ENCODE assay signal across 1 cellular context in the genomic region with DNA sequence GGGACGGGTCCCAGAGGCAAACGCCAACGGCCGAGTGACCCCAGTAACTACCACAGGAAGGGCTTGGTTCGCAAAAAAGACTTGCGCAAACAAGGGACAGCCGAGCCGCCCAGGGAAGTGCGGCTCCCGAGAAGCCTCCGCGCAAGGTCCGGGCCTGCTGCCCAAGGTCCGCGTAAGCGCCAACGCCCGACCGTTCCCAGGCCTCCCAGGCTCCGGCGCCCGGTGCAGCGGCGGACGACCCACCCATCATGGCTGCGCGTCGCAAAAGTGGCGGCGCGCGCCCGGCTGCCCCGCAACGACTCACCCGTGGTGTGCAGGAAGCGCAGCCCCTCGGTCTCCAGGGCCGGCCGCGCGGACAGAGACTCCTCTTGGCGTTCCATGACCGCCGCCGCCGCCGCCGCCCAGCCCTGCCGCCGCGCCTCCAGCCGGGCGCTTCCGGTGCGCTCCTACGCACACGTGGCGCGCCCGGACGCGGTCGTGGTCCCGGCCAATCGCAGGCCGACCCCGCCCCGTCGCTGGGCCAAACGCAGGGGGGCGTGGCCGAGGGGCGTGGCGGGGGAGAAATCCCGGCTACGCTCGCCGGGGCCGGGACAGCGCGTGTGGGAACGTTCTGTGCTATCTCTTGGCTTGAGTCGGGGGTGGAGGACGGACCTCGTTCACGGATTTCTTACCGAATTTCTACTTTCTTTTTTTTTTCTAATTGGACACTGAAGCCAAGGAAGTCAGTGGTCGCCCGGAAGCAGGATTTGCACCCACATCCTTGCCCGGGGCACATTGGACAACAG.
TF ChIP-seq lines count a peak whose summit lies in the region.

A gene with protein sequence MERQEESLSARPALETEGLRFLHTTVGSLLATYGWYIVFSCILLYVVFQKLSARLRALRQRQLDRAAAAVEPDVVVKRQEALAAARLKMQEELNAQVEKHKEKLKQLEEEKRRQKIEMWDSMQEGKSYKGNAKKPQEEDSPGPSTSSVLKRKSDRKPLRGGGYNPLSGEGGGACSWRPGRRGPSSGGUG (minus strand): TSS at position 448 of the 785 bp plus-strand sequence. CDS start 68 bp downstream, at position 380.

TF ChIP-seq in K562, 482 proteins besides CTCF, POLR2A, EP300 and RAD21 (continued from another document and continues in another):
- TF ChIP-seq, protein P1, sequence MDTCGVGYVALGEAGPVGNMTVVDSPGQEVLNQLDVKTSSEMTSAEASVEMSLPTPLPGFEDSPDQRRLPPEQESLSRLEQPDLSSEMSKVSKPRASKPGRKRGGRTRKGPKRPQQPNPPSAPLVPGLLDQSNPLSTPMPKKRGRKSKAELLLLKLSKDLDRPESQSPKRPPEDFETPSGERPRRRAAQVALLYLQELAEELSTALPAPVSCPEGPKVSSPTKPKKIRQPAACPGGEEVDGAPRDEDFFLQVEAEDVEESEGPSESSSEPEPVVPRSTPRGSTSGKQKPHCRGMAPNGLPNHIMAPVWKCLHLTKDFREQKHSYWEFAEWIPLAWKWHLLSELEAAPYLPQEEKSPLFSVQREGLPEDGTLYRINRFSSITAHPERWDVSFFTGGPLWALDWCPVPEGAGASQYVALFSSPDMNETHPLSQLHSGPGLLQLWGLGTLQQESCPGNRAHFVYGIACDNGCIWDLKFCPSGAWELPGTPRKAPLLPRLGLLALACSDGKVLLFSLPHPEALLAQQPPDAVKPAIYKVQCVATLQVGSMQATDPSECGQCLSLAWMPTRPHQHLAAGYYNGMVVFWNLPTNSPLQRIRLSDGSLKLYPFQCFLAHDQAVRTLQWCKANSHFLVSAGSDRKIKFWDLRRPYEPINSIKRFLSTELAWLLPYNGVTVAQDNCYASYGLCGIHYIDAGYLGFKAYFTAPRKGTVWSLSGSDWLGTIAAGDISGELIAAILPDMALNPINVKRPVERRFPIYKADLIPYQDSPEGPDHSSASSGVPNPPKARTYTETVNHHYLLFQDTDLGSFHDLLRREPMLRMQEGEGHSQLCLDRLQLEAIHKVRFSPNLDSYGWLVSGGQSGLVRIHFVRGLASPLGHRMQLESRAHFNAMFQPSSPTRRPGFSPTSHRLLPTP (IDR thresholded peaks at IDR 0.05; ENCODE audit: borderline replicate concordance, extremely low read depth, insufficient read length): no peak
- TF ChIP-seq, protein P2, sequence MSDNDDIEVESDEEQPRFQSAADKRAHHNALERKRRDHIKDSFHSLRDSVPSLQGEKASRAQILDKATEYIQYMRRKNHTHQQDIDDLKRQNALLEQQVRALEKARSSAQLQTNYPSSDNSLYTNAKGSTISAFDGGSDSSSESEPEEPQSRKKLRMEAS (CRISPR knock-in tag; IDR thresholded peaks at IDR 0.05): peak; percentile 76; the same call in 1 of the 2 replicates
- no peak for TF ChIP-seq CREBBP (IDR thresholded peaks at IDR 0.05; ENCODE audit: low read depth, low read length)
- TF ChIP-seq, protein P3, sequence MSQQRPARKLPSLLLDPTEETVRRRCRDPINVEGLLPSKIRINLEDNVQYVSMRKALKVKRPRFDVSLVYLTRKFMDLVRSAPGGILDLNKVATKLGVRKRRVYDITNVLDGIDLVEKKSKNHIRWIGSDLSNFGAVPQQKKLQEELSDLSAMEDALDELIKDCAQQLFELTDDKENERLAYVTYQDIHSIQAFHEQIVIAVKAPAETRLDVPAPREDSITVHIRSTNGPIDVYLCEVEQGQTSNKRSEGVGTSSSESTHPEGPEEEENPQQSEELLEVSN (IDR thresholded peaks at IDR 0.05; ENCODE audit: borderline replicate concordance in 1 of 2, extremely low read depth in 1 of 2, insufficient read depth in 1 of 2, insufficient read length in 1 of 2, low read depth in 1 of 2, low read length in 1 of 2, poor library complexity in 1 of 2, severe bottlenecking in 1 of 2): peak; percentile 41 to 67
- no peak for TF ChIP-seq IRF2 (CRISPR knock-in tag; IDR thresholded peaks at IDR 0.05)
- no peak for TF ChIP-seq ZFP1 (CRISPR knock-in tag; IDR thresholded peaks at IDR 0.05)
- TF ChIP-seq ARNT (IDR thresholded peaks at IDR 0.05): no peak
- TF ChIP-seq HNRNPK (IDR thresholded peaks at IDR 0.05; ENCODE audit: low read depth, low read length, poor library complexity, severe bottlenecking): no peak
- TF ChIP-seq, protein P4, sequence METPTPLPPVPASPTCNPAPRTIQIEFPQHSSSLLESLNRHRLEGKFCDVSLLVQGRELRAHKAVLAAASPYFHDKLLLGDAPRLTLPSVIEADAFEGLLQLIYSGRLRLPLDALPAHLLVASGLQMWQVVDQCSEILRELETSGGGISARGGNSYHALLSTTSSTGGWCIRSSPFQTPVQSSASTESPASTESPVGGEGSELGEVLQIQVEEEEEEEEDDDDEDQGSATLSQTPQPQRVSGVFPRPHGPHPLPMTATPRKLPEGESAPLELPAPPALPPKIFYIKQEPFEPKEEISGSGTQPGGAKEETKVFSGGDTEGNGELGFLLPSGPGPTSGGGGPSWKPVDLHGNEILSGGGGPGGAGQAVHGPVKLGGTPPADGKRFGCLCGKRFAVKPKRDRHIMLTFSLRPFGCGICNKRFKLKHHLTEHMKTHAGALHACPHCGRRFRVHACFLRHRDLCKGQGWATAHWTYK (CRISPR knock-in tag; IDR thresholded peaks at IDR 0.05): peak; percentile 65; the same call in 1 of the 2 replicates
- TF ChIP-seq, protein P5, sequence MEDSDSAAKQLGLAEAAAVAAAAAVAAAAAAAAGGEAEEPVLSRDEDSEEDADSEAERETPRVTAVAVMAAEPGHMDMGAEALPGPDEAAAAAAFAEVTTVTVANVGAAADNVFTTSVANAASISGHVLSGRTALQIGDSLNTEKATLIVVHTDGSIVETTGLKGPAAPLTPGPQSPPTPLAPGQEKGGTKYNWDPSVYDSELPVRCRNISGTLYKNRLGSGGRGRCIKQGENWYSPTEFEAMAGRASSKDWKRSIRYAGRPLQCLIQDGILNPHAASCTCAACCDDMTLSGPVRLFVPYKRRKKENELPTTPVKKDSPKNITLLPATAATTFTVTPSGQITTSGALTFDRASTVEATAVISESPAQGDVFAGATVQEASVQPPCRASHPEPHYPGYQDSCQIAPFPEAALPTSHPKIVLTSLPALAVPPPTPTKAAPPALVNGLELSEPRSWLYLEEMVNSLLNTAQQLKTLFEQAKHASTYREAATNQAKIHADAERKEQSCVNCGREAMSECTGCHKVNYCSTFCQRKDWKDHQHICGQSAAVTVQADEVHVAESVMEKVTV (CRISPR knock-in tag; IDR thresholded peaks at IDR 0.05): no peak
- peak; percentile 81 for TF ChIP-seq MYC (IDR thresholded peaks at IDR 0.05; ENCODE audit: low read depth, low read length)
- TF ChIP-seq MYC (CRISPR knock-in tag; IDR thresholded peaks at IDR 0.05; ENCODE audit: borderline replicate concordance, low read depth): no peak
- no peak for TF ChIP-seq ZNF143 (CRISPR knock-in tag; IDR thresholded peaks at IDR 0.05)
- TF ChIP-seq ZNF586 (CRISPR knock-in tag; conservative IDR thresholded peaks at IDR 0.05): no peak
- peak; percentile 42 to 69; a peak in 1 of 4 replicates for TF ChIP-seq NONO (IDR thresholded peaks at IDR 0.05; ENCODE audit: low read depth in 2 of 2, low read length in 1 of 2)
- TF ChIP-seq ZNF3 (CRISPR knock-in tag; IDR thresholded peaks at IDR 0.05): no peak
- TF ChIP-seq, protein P6, sequence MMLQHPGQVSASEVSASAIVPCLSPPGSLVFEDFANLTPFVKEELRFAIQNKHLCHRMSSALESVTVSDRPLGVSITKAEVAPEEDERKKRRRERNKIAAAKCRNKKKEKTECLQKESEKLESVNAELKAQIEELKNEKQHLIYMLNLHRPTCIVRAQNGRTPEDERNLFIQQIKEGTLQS (IDR thresholded peaks at IDR 0.05): no peak
- TF ChIP-seq, protein P6 (CRISPR knock-in tag; conservative IDR thresholded peaks at IDR 0.05): 0 out of 2 replicates have a peak, but pooled peaks have one; percentile 47
- TF ChIP-seq, protein P7, sequence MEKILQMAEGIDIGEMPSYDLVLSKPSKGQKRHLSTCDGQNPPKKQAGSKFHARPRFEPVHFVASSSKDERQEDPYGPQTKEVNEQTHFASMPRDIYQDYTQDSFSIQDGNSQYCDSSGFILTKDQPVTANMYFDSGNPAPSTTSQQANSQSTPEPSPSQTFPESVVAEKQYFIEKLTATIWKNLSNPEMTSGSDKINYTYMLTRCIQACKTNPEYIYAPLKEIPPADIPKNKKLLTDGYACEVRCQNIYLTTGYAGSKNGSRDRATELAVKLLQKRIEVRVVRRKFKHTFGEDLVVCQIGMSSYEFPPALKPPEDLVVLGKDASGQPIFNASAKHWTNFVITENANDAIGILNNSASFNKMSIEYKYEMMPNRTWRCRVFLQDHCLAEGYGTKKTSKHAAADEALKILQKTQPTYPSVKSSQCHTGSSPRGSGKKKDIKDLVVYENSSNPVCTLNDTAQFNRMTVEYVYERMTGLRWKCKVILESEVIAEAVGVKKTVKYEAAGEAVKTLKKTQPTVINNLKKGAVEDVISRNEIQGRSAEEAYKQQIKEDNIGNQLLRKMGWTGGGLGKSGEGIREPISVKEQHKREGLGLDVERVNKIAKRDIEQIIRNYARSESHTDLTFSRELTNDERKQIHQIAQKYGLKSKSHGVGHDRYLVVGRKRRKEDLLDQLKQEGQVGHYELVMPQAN (IDR thresholded peaks at IDR 0.05; ENCODE audit: borderline replicate concordance): peak; percentile 52; the same call in 1 of the 2 replicates
- TF ChIP-seq, protein P8, sequence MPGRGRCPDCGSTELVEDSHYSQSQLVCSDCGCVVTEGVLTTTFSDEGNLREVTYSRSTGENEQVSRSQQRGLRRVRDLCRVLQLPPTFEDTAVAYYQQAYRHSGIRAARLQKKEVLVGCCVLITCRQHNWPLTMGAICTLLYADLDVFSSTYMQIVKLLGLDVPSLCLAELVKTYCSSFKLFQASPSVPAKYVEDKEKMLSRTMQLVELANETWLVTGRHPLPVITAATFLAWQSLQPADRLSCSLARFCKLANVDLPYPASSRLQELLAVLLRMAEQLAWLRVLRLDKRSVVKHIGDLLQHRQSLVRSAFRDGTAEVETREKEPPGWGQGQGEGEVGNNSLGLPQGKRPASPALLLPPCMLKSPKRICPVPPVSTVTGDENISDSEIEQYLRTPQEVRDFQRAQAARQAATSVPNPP (IDR thresholded peaks at IDR 0.05; ENCODE audit: borderline replicate concordance, insufficient read depth, insufficient read length): no peak
- TF ChIP-seq ETV1 (tag; conservative IDR thresholded peaks at IDR 0.05; ENCODE audit: low read depth): no peak
- TF ChIP-seq SP1 (CRISPR knock-in tag; IDR thresholded peaks at IDR 0.05): peak; percentile 52
- no peak for TF ChIP-seq HDAC8 (tag; IDR thresholded peaks at IDR 0.05)
- TF ChIP-seq, protein P9, sequence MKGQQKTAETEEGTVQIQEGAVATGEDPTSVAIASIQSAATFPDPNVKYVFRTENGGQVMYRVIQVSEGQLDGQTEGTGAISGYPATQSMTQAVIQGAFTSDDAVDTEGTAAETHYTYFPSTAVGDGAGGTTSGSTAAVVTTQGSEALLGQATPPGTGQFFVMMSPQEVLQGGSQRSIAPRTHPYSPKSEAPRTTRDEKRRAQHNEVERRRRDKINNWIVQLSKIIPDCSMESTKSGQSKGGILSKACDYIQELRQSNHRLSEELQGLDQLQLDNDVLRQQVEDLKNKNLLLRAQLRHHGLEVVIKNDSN (CRISPR knock-in tag; IDR thresholded peaks at IDR 0.05): peak; percentile 59
- TF ChIP-seq, protein P10, sequence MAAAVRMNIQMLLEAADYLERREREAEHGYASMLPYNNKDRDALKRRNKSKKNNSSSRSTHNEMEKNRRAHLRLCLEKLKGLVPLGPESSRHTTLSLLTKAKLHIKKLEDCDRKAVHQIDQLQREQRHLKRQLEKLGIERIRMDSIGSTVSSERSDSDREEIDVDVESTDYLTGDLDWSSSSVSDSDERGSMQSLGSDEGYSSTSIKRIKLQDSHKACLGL (CRISPR knock-in tag; IDR thresholded peaks at IDR 0.05; ENCODE audit: borderline replicate concordance, poor library complexity, severe bottlenecking): peak; percentile 75
- TF ChIP-seq TFAM (CRISPR knock-in tag; conservative IDR thresholded peaks at IDR 0.05): no peak
- TF ChIP-seq PHF21A (IDR thresholded peaks at IDR 0.05; ENCODE audit: borderline replicate concordance, low read depth): peak; percentile 73; the same call in 1 of the 2 replicates
- TF ChIP-seq SUPT5H (IDR thresholded peaks at IDR 0.05): 0 out of 2 replicates have a peak, but pooled peaks have one; percentile 55
- no peak for TF ChIP-seq NR1H2 (CRISPR knock-in tag; IDR thresholded peaks at IDR 0.05)
- TF ChIP-seq ZNF324 (CRISPR knock-in tag; IDR thresholded peaks at IDR 0.05): no peak
- peak; percentile 49 for TF ChIP-seq HCFC1 (IDR thresholded peaks at IDR 0.05; ENCODE audit: low read depth, low read length)
- TF ChIP-seq, protein P11, sequence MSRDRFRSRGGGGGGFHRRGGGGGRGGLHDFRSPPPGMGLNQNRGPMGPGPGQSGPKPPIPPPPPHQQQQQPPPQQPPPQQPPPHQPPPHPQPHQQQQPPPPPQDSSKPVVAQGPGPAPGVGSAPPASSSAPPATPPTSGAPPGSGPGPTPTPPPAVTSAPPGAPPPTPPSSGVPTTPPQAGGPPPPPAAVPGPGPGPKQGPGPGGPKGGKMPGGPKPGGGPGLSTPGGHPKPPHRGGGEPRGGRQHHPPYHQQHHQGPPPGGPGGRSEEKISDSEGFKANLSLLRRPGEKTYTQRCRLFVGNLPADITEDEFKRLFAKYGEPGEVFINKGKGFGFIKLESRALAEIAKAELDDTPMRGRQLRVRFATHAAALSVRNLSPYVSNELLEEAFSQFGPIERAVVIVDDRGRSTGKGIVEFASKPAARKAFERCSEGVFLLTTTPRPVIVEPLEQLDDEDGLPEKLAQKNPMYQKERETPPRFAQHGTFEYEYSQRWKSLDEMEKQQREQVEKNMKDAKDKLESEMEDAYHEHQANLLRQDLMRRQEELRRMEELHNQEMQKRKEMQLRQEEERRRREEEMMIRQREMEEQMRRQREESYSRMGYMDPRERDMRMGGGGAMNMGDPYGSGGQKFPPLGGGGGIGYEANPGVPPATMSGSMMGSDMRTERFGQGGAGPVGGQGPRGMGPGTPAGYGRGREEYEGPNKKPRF (IDR thresholded peaks at IDR 0.05; ENCODE audit: low read depth, low read length): no peak
- TF ChIP-seq, protein P12, sequence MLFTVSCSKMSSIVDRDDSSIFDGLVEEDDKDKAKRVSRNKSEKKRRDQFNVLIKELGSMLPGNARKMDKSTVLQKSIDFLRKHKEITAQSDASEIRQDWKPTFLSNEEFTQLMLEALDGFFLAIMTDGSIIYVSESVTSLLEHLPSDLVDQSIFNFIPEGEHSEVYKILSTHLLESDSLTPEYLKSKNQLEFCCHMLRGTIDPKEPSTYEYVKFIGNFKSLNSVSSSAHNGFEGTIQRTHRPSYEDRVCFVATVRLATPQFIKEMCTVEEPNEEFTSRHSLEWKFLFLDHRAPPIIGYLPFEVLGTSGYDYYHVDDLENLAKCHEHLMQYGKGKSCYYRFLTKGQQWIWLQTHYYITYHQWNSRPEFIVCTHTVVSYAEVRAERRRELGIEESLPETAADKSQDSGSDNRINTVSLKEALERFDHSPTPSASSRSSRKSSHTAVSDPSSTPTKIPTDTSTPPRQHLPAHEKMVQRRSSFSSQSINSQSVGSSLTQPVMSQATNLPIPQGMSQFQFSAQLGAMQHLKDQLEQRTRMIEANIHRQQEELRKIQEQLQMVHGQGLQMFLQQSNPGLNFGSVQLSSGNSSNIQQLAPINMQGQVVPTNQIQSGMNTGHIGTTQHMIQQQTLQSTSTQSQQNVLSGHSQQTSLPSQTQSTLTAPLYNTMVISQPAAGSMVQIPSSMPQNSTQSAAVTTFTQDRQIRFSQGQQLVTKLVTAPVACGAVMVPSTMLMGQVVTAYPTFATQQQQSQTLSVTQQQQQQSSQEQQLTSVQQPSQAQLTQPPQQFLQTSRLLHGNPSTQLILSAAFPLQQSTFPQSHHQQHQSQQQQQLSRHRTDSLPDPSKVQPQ (CRISPR knock-in tag; IDR thresholded peaks at IDR 0.05; ENCODE audit: borderline replicate concordance): 0 out of 2 replicates have a peak, but pooled peaks have one; percentile 50
- TF ChIP-seq CHD4 (IDR thresholded peaks at IDR 0.05; ENCODE audit: insufficient read depth, insufficient replicate concordance, low read depth, low read length, poor library complexity, severe bottlenecking): no peak
- no peak for TF ChIP-seq ZNF124 (CRISPR knock-in tag; IDR thresholded peaks at IDR 0.05)
- TF ChIP-seq SAFB2 (IDR thresholded peaks at IDR 0.05; ENCODE audit: borderline replicate concordance, low read depth, low read length, severe bottlenecking): no peak
